ENCODE assay signal across 27 cellular contexts in genomic region chr12:104290855-104291254, GRCh38. TPM values are rescaled to one million over a fixed set of nuclear protein-coding genes. Genes with fewer than 3 reads are reported as not detected.
A peak's percentile ranks its signal among the peaks of the same experiment; 100 is the strongest.
DNase-seq lines count a peak whose midpoint lies in the region; ATAC-seq and TF ChIP-seq lines count a peak whose summit lies in the region.
"Had no signal": no experiment of that assay in that cellular context is flagged by ENCODE, and none has a peak within 500 bp of the region (broad histone marks: within the 10 kb centered on the region; RNA-seq: fewer than 3 reads in every experiment).

No MANE protein-coding gene starts in this region.

- no peaks in the 10 kb centered on the region for H3K27me3 ChIP-seq in PC-9 (ENCODE audit: insufficient read depth, low read depth)
- no peaks in the 10 kb centered on the region for H3K27me3 ChIP-seq in Caco-2 (replicated peaks; ENCODE audit: control insufficient read depth, insufficient read depth, low read length)
- no peaks in the 10 kb centered on the region for H3K27me3 ChIP-seq in right atrium auricular region
- H3K27me3 ChIP-seq: foreskin keratinocyte, sigmoid colon, vagina had no signal

- BruUV-seq in PC-9 (replicated peaks; lab: Mats Ljungman, UMichigan) (no TSS peak), Caco-2 (replicated peaks; lab: Mats Ljungman, UMichigan) (no TSS peak)

- intact Hi-C loops in PC-9 (cut with micrococcal nuclease; ENCODE audit: unreplicated experiment), result no loop called here
- intact Hi-C loops in Caco-2 (cut with micrococcal nuclease; ENCODE audit: unreplicated experiment), result no loop called here

- H4K20me1 ChIP-seq in PC-9 (ENCODE audit: insufficient read depth), result peaks cover 83% of the 10 kb centered on the region

- CTCF ChIA-PET in activated naive CD4-positive, alpha-beta T cell treated with anti-CD3 and anti-CD28 coated beads, Interleukin-2, amount 10 ng/mL, durations not matched to agents 7 days and 5 days (lab: Charles Lee), result no interaction called here
- CTCF ChIA-PET in PC-9 (lab: Charles Lee) (interaction anchor here (0.6 kb wide), 1 partner anchor 14 kb away, joined by 7 read pairs; no protein-coding TSS in a partner anchor), Caco-2 (lab: Charles Lee) (no interaction called here)

- H3K4me2 ChIP-seq in PC-9, result peak overlapping the region; percentile 97

- ATAC-seq in GM18870 (IDR thresholded peaks at IDR 0.05; ENCODE audit: unreplicated experiment), result no peak
- ATAC-seq: activated T-cell treated with anti-CD3 and anti-CD28 coated beads, Interleukin-2, amount 50 U/mL, for 72 hours; foreskin keratinocyte; GM12878; left cardiac atrium had no signal

- peak overlapping the region; percentile 99 for H3K27ac ChIP-seq in PC-9
- H3K27ac ChIP-seq in right atrium auricular region, result no peak overlapping the region
- H3K27ac ChIP-seq: foreskin keratinocyte, KMS-11, vagina had no signal

- H3K4me3 ChIP-seq in PC-9, result peak overlapping the region; percentile 96
- H3K4me3 ChIP-seq in Caco-2 (ENCODE audit: low read depth, low read length), result no peak overlapping the region
- no peak overlapping the region for H3K4me3 ChIP-seq in right atrium auricular region
- H3K4me3 ChIP-seq: GM12878, vagina had no signal

- peaks cover 90% of the 10 kb centered on the region for H3K79me2 ChIP-seq in PC-9 (ENCODE audit: low read depth)

- no peak for TF ChIP-seq CTCF in PC-9 (conservative IDR thresholded peaks at IDR 0.05)
- no peak for TF ChIP-seq CTCF in nephron (IDR thresholded peaks at IDR 0.05; ENCODE audit: unreplicated experiment in 3 of 3)
- no peak for TF ChIP-seq CTCF in Caco-2 (IDR thresholded peaks at IDR 0.05; ENCODE audit: insufficient read depth in 1 of 2, low read depth in 1 of 2, low read length in 1 of 2, severe bottlenecking in 1 of 2, unreplicated experiment in 1 of 2)
- no peak for TF ChIP-seq CTCF in right atrium auricular region (IDR thresholded peaks at IDR 0.05)

- peaks cover 54% of the 10 kb centered on the region for H3K4me1 Mint-ChIP-seq in activated naive CD4-positive, alpha-beta T cell treated with anti-CD3 and anti-CD28 coated beads, Interleukin-2, amount 50 U/mL, for 24 hours
- H3K4me1 Mint-ChIP-seq in activated naive CD4-positive, alpha-beta T cell treated with anti-CD3 and anti-CD28 coated beads, Interleukin-2, amount 10 ng/mL, durations not matched to agents 7 days and 5 days, result peaks cover 51% of the 10 kb centered on the region
- H3K4me1 Mint-ChIP-seq in nephron (peaks cover 32% of the 10 kb centered on the region), Caco-2 (ENCODE audit: low read depth, unreplicated experiment) (peaks cover 24% of the 10 kb centered on the region)

- H3F3A ChIP-seq in PC-9 (ENCODE audit: insufficient read depth, low read depth), result peaks cover 94% of the 10 kb centered on the region

- H3K36me3 ChIP-seq in PC-9 (ENCODE audit: low read depth), result peaks cover 77% of the 10 kb centered on the region
- H3K36me3 ChIP-seq in Caco-2 (ENCODE audit: control insufficient read depth, insufficient read depth, low read length), result no peaks in the 10 kb centered on the region; the same call in 1 of the 2 replicates
- H3K36me3 ChIP-seq in right atrium auricular region, result peaks cover 75% of the 10 kb centered on the region

- H3K4me1 ChIP-seq in PC-9 (replicated peaks; ENCODE audit: insufficient read depth) (peaks cover 18% of the 10 kb centered on the region), Caco-2 (peaks cover 18% of the 10 kb centered on the region), right atrium auricular region (peaks cover 0 to 63% of the 10 kb centered on the region in 2 donors)

- no peak overlapping the region for H2AFZ ChIP-seq in PC-9

- H3K9me3 ChIP-seq in PC-9 (ENCODE audit: insufficient read depth, low read depth) (no peaks in the 10 kb centered on the region), Caco-2 (no peaks in the 10 kb centered on the region), right atrium auricular region (no peaks in the 10 kb centered on the region)
- H3K9me3 ChIP-seq: sigmoid colon, vagina had no signal

- no peaks in the 10 kb centered on the region for H3K9me3 Mint-ChIP-seq in activated naive CD4-positive, alpha-beta T cell treated with anti-CD3 and anti-CD28 coated beads, Interleukin-2, amount 50 U/mL, for 24 hours
- no peaks in the 10 kb centered on the region for H3K9me3 Mint-ChIP-seq in activated naive CD4-positive, alpha-beta T cell treated with anti-CD3 and anti-CD28 coated beads, Interleukin-2, amount 10 ng/mL, durations not matched to agents 7 days and 5 days
- H3K9me3 Mint-ChIP-seq in nephron (no peaks in the 10 kb centered on the region), Caco-2 (ENCODE audit: unreplicated experiment) (no peaks in the 10 kb centered on the region)
- H3K9me3 Mint-ChIP-seq: activated naive CD4-positive, alpha-beta T cell treated with anti-CD3 and anti-CD28 coated beads for 36 hours; activated T-cell treated with anti-CD3 and anti-CD28 coated beads, Interleukin-2, amount 50 U/mL, for 72 hours; T-helper 1 cell treated with Interleukin-12 subunit alpha and Interleukin-12 subunit beta and Interleukin-4 antibody, amounts not matched to agents 30 μg/mL and 1 μg/mL, for 36 hours had no signal

- H3K27ac Mint-ChIP-seq in activated naive CD4-positive, alpha-beta T cell treated with anti-CD3 and anti-CD28 coated beads, Interleukin-2, amount 50 U/mL, for 24 hours, result no peak overlapping the region
- H3K27ac Mint-ChIP-seq in activated naive CD4-positive, alpha-beta T cell treated with anti-CD3 and anti-CD28 coated beads, Interleukin-2, amount 10 ng/mL, durations not matched to agents 7 days and 5 days, result no peak overlapping the region
- H3K27ac Mint-ChIP-seq in nephron, result no peak overlapping the region
- H3K27ac Mint-ChIP-seq in Caco-2 (ENCODE audit: unreplicated experiment), result no peak overlapping the region
- H3K27ac Mint-ChIP-seq: activated naive CD4-positive, alpha-beta T cell treated with anti-CD3 and anti-CD28 coated beads for 36 hours; activated T-cell treated with anti-CD3 and anti-CD28 coated beads, Interleukin-2, amount 50 U/mL, for 72 hours; T-helper 1 cell treated with Interleukin-12 subunit alpha and Interleukin-12 subunit beta and Interleukin-4 antibody, amounts not matched to agents 30 μg/mL and 1 μg/mL, for 36 hours had no signal

- DNase-seq in activated naive CD4-positive, alpha-beta T cell treated with anti-CD3 and anti-CD28 coated beads, Interleukin-2, amount 10 ng/mL, durations not matched to agents 7 days and 5 days, result no peak
- DNase-seq in PC-9 (peak in 1 of 2 experiments; percentile 31), NCI-H2227 (lab: John Stamatoyannopoulos, UW; ENCODE audit: unreplicated experiment) (no peak), Caco-2 (no peak), right atrium auricular region (ENCODE audit: low spot score) (no peak)
- DNase-seq: activated naive CD4-positive, alpha-beta T cell treated with anti-CD3 and anti-CD28 coated beads for 36 hours; activated T-cell treated with anti-CD3 and anti-CD28 coated beads, Interleukin-2, amount 50 U/mL, for 72 hours; C1 segment of cervical spinal cord; effector CD8-positive, alpha-beta T cell; erythroblast; foreskin keratinocyte; left cardiac atrium; NCI-H146; NCI-H2107; NCI-H446; NCI-H774; sigmoid colon; stimulated activated CD4-positive, alpha-beta T cell treated with anti-CD3 and anti-CD28 coated beads, Interleukin-4, amount 100 ng/mL, for 4 hours; stimulated activated naive CD4-positive, alpha-beta T cell had no signal

- POLR2A ChIA-PET in PC-9 (lab: Charles Lee; ENCODE audit: unreplicated experiment), result interaction anchor here (0.6 to 2.0 kb wide), 9 partner anchors 10 to 182 kb away, joined by 3 to 41 read pairs (median 6); partner anchors contain the start of gene EID3
- POLR2A ChIA-PET in Caco-2 (lab: Charles Lee), result no interaction called here

- peaks cover 33% of the 10 kb centered on the region for H3K36me3 Mint-ChIP-seq in activated naive CD4-positive, alpha-beta T cell treated with anti-CD3 and anti-CD28 coated beads, Interleukin-2, amount 50 U/mL, for 24 hours
- H3K36me3 Mint-ChIP-seq in activated naive CD4-positive, alpha-beta T cell treated with anti-CD3 and anti-CD28 coated beads, Interleukin-2, amount 10 ng/mL, durations not matched to agents 7 days and 5 days, result peaks cover 39% of the 10 kb centered on the region
- H3K36me3 Mint-ChIP-seq in nephron (ENCODE audit: low read depth), result peaks cover 41% of the 10 kb centered on the region
- H3K36me3 Mint-ChIP-seq in Caco-2 (ENCODE audit: insufficient read depth, unreplicated experiment), result peaks cover 62% of the 10 kb centered on the region

- no peaks in the 10 kb centered on the region for H3K27me3 Mint-ChIP-seq in activated naive CD4-positive, alpha-beta T cell treated with anti-CD3 and anti-CD28 coated beads, Interleukin-2, amount 50 U/mL, for 24 hours
- no peaks in the 10 kb centered on the region for H3K27me3 Mint-ChIP-seq in activated naive CD4-positive, alpha-beta T cell treated with anti-CD3 and anti-CD28 coated beads, Interleukin-2, amount 10 ng/mL, durations not matched to agents 7 days and 5 days
- no peaks in the 10 kb centered on the region for H3K27me3 Mint-ChIP-seq in nephron (ENCODE audit: low read depth)
- H3K27me3 Mint-ChIP-seq in Caco-2 (ENCODE audit: insufficient read depth, unreplicated experiment), result no peaks in the 10 kb centered on the region
- H3K27me3 Mint-ChIP-seq: progenitor cell of endocrine pancreas had no signal

- H3K4me3 Mint-ChIP-seq in activated naive CD4-positive, alpha-beta T cell treated with anti-CD3 and anti-CD28 coated beads, Interleukin-2, amount 50 U/mL, for 24 hours, result peak overlapping the region; percentile 47
- no peak overlapping the region for H3K4me3 Mint-ChIP-seq in activated naive CD4-positive, alpha-beta T cell treated with anti-CD3 and anti-CD28 coated beads, Interleukin-2, amount 10 ng/mL, durations not matched to agents 7 days and 5 days
- H3K4me3 Mint-ChIP-seq in nephron, result peak overlapping the region in 2 of 3 experiments; percentile 13 to 24
- H3K4me3 Mint-ChIP-seq in Caco-2 (ENCODE audit: unreplicated experiment), result no peak overlapping the region
- H3K4me3 Mint-ChIP-seq: activated naive CD4-positive, alpha-beta T cell treated with anti-CD3 and anti-CD28 coated beads for 36 hours; activated T-cell treated with anti-CD3 and anti-CD28 coated beads, Interleukin-2, amount 50 U/mL, for 72 hours; T-helper 1 cell treated with Interleukin-12 subunit alpha and Interleukin-12 subunit beta and Interleukin-4 antibody, amounts not matched to agents 30 μg/mL and 1 μg/mL, for 36 hours had no signal

- no peaks in the 10 kb centered on the region for H3K9me2 ChIP-seq in PC-9 (ENCODE audit: insufficient read depth)

RNA-seq across cellular contexts. Expression of gene EID3, which starts 12.7 kb away (rescaled TPM):
- total RNA-seq in PC-9 (2021), result 42.4 and 47.4 TPM in 2 replicates
- 2.0 and 3.2 TPM in 2 replicates for total RNA-seq in Caco-2 (2022)
- total RNA-seq in right atrium auricular region, result 1 to 10 TPM; 2.9 to 3.3 TPM

Comparison
In these comparisons a context has a peak if more than half of its experiments do, and no peak if none do; other contexts are left out.
1. H3K4me3 Mint-ChIP-seq: peak in activated naive CD4-positive, alpha-beta T cell treated with anti-CD3 and anti-CD28 coated beads, Interleukin-2, amount 50 U/mL, for 24 hours (single experiment) and nephron (2 of 3); none in activated naive CD4-positive, alpha-beta T cell treated with anti-CD3 and anti-CD28 coated beads, Interleukin-2, amount 10 ng/mL, durations not matched to agents 7 days and 5 days (single experiment) and Caco-2 (single experiment).
2. RNA of gene EID3, which starts 12.7 kb away (total RNA-seq): 42.4 to 47.4 TPM in PC-9; 2.9 to 3.3 TPM in right atrium auricular region and 2.0 to 3.2 TPM in Caco-2; every median in the first group is over 10 times any median in the second.